ENCODE assay signal across 2 cellular contexts in genomic region chr2:173605994-173606393, GRCh38.
TF ChIP-seq lines count a peak whose summit lies in the region.

No MANE protein-coding gene starts in this region.

TF ChIP-seq in GM23338, 12 proteins besides CTCF, POLR2A, EP300 and RAD21:
- no peak for TF ChIP-seq REST (IDR thresholded peaks at IDR 0.05; ENCODE audit: unreplicated experiment)
- TF ChIP-seq ETS1 (IDR thresholded peaks at IDR 0.05): no peak
- TF ChIP-seq EZH2 (IDR thresholded peaks at IDR 0.05; ENCODE audit: low read depth, unreplicated experiment): no peak
- no peak for TF ChIP-seq ZNF462 (CRISPR knock-in tag; IDR thresholded peaks at IDR 0.05)
- no peak for TF ChIP-seq NANOG (IDR thresholded peaks at IDR 0.05; ENCODE audit: borderline replicate concordance)
- TF ChIP-seq POLR2AphosphoS5 (IDR thresholded peaks at IDR 0.05; ENCODE audit: low read depth): no peak
- TF ChIP-seq EZH2phosphoT487 (IDR thresholded peaks at IDR 0.05; ENCODE audit: unreplicated experiment): no peak
- TF ChIP-seq ZNF114 (CRISPR knock-in tag; IDR thresholded peaks at IDR 0.05): no peak
- TF ChIP-seq ZNF331 (CRISPR knock-in tag; IDR thresholded peaks at IDR 0.05; ENCODE audit: low read depth): no peak
- no peak for TF ChIP-seq STAT1 (IDR thresholded peaks at IDR 0.05; ENCODE audit: unreplicated experiment)
- no peak for TF ChIP-seq JUNB (IDR thresholded peaks at IDR 0.05; ENCODE audit: unreplicated experiment)
- no peak for TF ChIP-seq CREB1 (CRISPR knock-in tag; IDR thresholded peaks at IDR 0.05; ENCODE audit: low read depth)

TF ChIP-seq in H1, 55 proteins besides CTCF, POLR2A, EP300 and RAD21 (continued from another document):
- no peak for TF ChIP-seq NANOG (IDR thresholded peaks at IDR 0.05; ENCODE audit: insufficient read depth, low read depth, low read length, poor library complexity, severe bottlenecking)
- TF ChIP-seq SAP30 (IDR thresholded peaks at IDR 0.05; ENCODE audit: insufficient read depth, insufficient replicate concordance, low read length): no peak
- no peak for TF ChIP-seq POLR2AphosphoS5 (IDR thresholded peaks at IDR 0.05; ENCODE audit: low read depth, low read length)
- no peak for TF ChIP-seq SIX5 (IDR thresholded peaks at IDR 0.05; ENCODE audit: low read depth, low read length)
- TF ChIP-seq BCL11A (IDR thresholded peaks at IDR 0.05; ENCODE audit: low read depth in 2 of 2, low read length in 2 of 2): no peak
- TF ChIP-seq KDM5A (IDR thresholded peaks at IDR 0.05; ENCODE audit: low read length): no peak
- no peak for TF ChIP-seq RBBP5 (IDR thresholded peaks at IDR 0.05; ENCODE audit: borderline replicate concordance, low read depth, low read length)
- no peak for TF ChIP-seq CBX5 (IDR thresholded peaks at IDR 0.05; ENCODE audit: low read depth, low read length)
- no peak for TF ChIP-seq SP1 (IDR thresholded peaks at IDR 0.05; ENCODE audit: low read depth, low read length)
